Comparison of ENCODE assay signal across 24 cellular contexts in genomic region chr6:148829415-148830101, GRCh38.
A peak's percentile ranks its signal among the peaks of the same experiment; 100 is the strongest.
DNase-seq lines count a peak whose midpoint lies in the region; ATAC-seq and TF ChIP-seq lines count a peak whose summit lies in the region.
"Had no signal": no experiment of that assay in that cellular context is flagged by ENCODE, and none has a peak within 500 bp of the region (broad histone marks: within the 10 kb centered on the region; RNA-seq: fewer than 3 reads in every experiment).

No MANE protein-coding gene starts in this region.

- POLR2A ChIA-PET in CD8-positive, alpha-beta T cell (lab: Charles Lee) = no interaction called here

- H3K27me3 ChIP-seq in CD8-positive, alpha-beta T cell (ENCODE audit: insufficient read depth, low read length) = no peaks in the 10 kb centered on the region
- no peaks in the 10 kb centered on the region for H3K27me3 ChIP-seq in Peyer's patch
- H3K27me3 ChIP-seq: dorsolateral prefrontal cortex, SJSA1, spleen, upper lobe of left lung had no signal

- CTCF ChIA-PET in CD8-positive, alpha-beta T cell (lab: Charles Lee) = no interaction called here
- CTCF ChIA-PET in activated naive CD4-positive, alpha-beta T cell treated with anti-CD3 and anti-CD28 coated beads for 36 hours (lab: Charles Lee) = no interaction called here

- ATAC-seq in CD8-positive, alpha-beta T cell = no peak
- no peak for ATAC-seq in esophagus mucosa

- H3K27me3 Mint-ChIP-seq in CD8-positive, alpha-beta T cell (ENCODE audit: low read depth) = peaks cover 3% of the 10 kb centered on the region
- H3K27me3 Mint-ChIP-seq in chondrocyte (ENCODE audit: low read depth) (no peaks in the 10 kb centered on the region), neural crest cell (ENCODE audit: low read depth) (no peaks in the 10 kb centered on the region)
- H3K27me3 Mint-ChIP-seq in activated naive CD4-positive, alpha-beta T cell treated with anti-CD3 and anti-CD28 coated beads for 36 hours (ENCODE audit: low read depth) = peaks cover 22% of the 10 kb centered on the region
- H3K27me3 Mint-ChIP-seq: naive B cell had no signal

- no peak overlapping the region for H3K27ac Mint-ChIP-seq in CD8-positive, alpha-beta T cell
- peak overlapping the region; percentile 2 for H3K27ac Mint-ChIP-seq in chondrocyte (ENCODE audit: unreplicated experiment)
- H3K27ac Mint-ChIP-seq in neural crest cell (ENCODE audit: unreplicated experiment) = peak overlapping the region; percentile 39
- H3K27ac Mint-ChIP-seq in activated naive CD4-positive, alpha-beta T cell treated with anti-CD3 and anti-CD28 coated beads for 36 hours = no peak overlapping the region
- H3K27ac Mint-ChIP-seq: mesothelial cell of epicardium had no signal

- TF ChIP-seq POLR2A in Peyer's patch (IDR thresholded peaks at IDR 0.05) = no peak

- peaks cover 5% of the 10 kb centered on the region for H3K4me1 ChIP-seq in CD8-positive, alpha-beta T cell (ENCODE audit: insufficient read depth, low read length)
- peaks cover 0 to 6% (median 2%) of the 10 kb centered on the region in 4 donors for H3K4me1 ChIP-seq in Peyer's patch
- H3K4me1 ChIP-seq: SJSA1, upper lobe of left lung had no signal

- no peak overlapping the region for H3K4me3 ChIP-seq in CD8-positive, alpha-beta T cell (ENCODE audit: low read depth, low read length)
- no peak overlapping the region for H3K4me3 ChIP-seq in Peyer's patch
- H3K4me3 ChIP-seq: dorsolateral prefrontal cortex, SJSA1, upper lobe of left lung had no signal

- H3K36me3 Mint-ChIP-seq in CD8-positive, alpha-beta T cell = no peaks in the 10 kb centered on the region
- H3K36me3 Mint-ChIP-seq in chondrocyte (ENCODE audit: low read depth) (no peaks in the 10 kb centered on the region), neural crest cell (ENCODE audit: low read depth) (peaks cover 3% of the 10 kb centered on the region)
- H3K36me3 Mint-ChIP-seq in activated naive CD4-positive, alpha-beta T cell treated with anti-CD3 and anti-CD28 coated beads for 36 hours (ENCODE audit: low read depth) = no peaks in the 10 kb centered on the region
- H3K36me3 Mint-ChIP-seq: activated naive CD8-positive, alpha-beta T cell treated with anti-CD3 and anti-CD28 coated beads, Interleukin-2, amount 10 ng/mL, durations not matched to agents 7 days and 5 days; mesothelial cell of epicardium; naive B cell had no signal

- no peak for TF ChIP-seq CTCF in CD8-positive, alpha-beta T cell (IDR thresholded peaks at IDR 0.05)
- TF ChIP-seq CTCF in chondrocyte (IDR thresholded peaks at IDR 0.05) (no peak), neural crest cell (conservative IDR thresholded peaks at IDR 0.05) (no peak), Peyer's patch (IDR thresholded peaks at IDR 0.05) (no peak)

- no peaks in the 10 kb centered on the region for H3K9me3 ChIP-seq in CD8-positive, alpha-beta T cell (ENCODE audit: low read length)
- no peaks in the 10 kb centered on the region for H3K9me3 ChIP-seq in Peyer's patch
- H3K9me3 ChIP-seq: SJSA1, spleen, upper lobe of left lung had no signal

- peak overlapping the region; percentile 42 for H3K4me3 Mint-ChIP-seq in CD8-positive, alpha-beta T cell
- H3K4me3 Mint-ChIP-seq in chondrocyte (ENCODE audit: unreplicated experiment) (no peak overlapping the region), neural crest cell (no peak overlapping the region)
- no peak overlapping the region for H3K4me3 Mint-ChIP-seq in activated naive CD4-positive, alpha-beta T cell treated with anti-CD3 and anti-CD28 coated beads for 36 hours
- H3K4me3 Mint-ChIP-seq: mesothelial cell of epicardium had no signal

- peaks cover 27% of the 10 kb centered on the region for H3K4me1 Mint-ChIP-seq in CD8-positive, alpha-beta T cell (ENCODE audit: low read depth)
- H3K4me1 Mint-ChIP-seq in chondrocyte (ENCODE audit: low read depth) = peaks cover 38% of the 10 kb centered on the region
- H3K4me1 Mint-ChIP-seq in neural crest cell = no peaks in the 10 kb centered on the region
- peaks cover 14% of the 10 kb centered on the region for H3K4me1 Mint-ChIP-seq in activated naive CD4-positive, alpha-beta T cell treated with anti-CD3 and anti-CD28 coated beads for 36 hours (ENCODE audit: low read depth)

- H3K36me3 ChIP-seq in CD8-positive, alpha-beta T cell (ENCODE audit: insufficient read depth, low read length) = no peaks in the 10 kb centered on the region
- no peaks in the 10 kb centered on the region for H3K36me3 ChIP-seq in Peyer's patch
- H3K36me3 ChIP-seq: SJSA1, spleen, upper lobe of left lung had no signal

- intact Hi-C loops in CD8-positive, alpha-beta T cell (cut with DNase I, micrococcal nuclease) = loop anchor here in 1 of 2 experiments (5.0 kb wide), 2 partner anchors 67 to 82 kb away; partner anchors contain the start of gene UST
- intact Hi-C loops in activated naive CD4-positive, alpha-beta T cell treated with anti-CD3 and anti-CD28 coated beads for 36 hours (cut with micrococcal nuclease) = loop anchor here (1.0 to 2.0 kb wide), 3 partner anchors 39 to 83 kb away; partner anchors contain the start of gene UST

- DNase-seq in CD8-positive, alpha-beta T cell = no peak
- DNase-seq in LHCN-M2 (ENCODE audit: low read depth) (peak; percentile 32), chondrocyte (ENCODE audit: low spot score) (no peak), neural crest cell (ENCODE audit: low read depth, low spot score) (no peak), DMS 273 (lab: John Stamatoyannopoulos, UW; ENCODE audit: unreplicated experiment) (no peak), Peyer's patch (no peak)
- DNase-seq in activated naive CD4-positive, alpha-beta T cell treated with anti-CD3 and anti-CD28 coated beads for 36 hours = no peak
- DNase-seq: ACHN; activated CD8-positive, alpha-beta T cell treated with anti-CD3 and anti-CD28 coated beads for 36 hours; activated naive CD8-positive, alpha-beta T cell treated with anti-CD3 and anti-CD28 coated beads, Interleukin-2, amount 10 ng/mL, durations not matched to agents 7 days and 5 days; dorsolateral prefrontal cortex; islet precursor cell; naive B cell; NCI-H1105; NCI-H1930; NCI-H526; spleen; stimulated activated CD4-positive, alpha-beta T cell treated with anti-CD3 and anti-CD28 coated beads, Interleukin-2, amount 100 ng/mL, for 48 hours; substantia nigra; T-helper 1 cell; upper lobe of left lung had no signal

- H3K9me3 Mint-ChIP-seq in CD8-positive, alpha-beta T cell = peaks cover 4% of the 10 kb centered on the region
- H3K9me3 Mint-ChIP-seq in chondrocyte (ENCODE audit: low read depth) = peaks cover 4% of the 10 kb centered on the region
- peaks cover 4% of the 10 kb centered on the region for H3K9me3 Mint-ChIP-seq in neural crest cell
- no peaks in the 10 kb centered on the region for H3K9me3 Mint-ChIP-seq in activated naive CD4-positive, alpha-beta T cell treated with anti-CD3 and anti-CD28 coated beads for 36 hours
- H3K9me3 Mint-ChIP-seq: mesothelial cell of epicardium had no signal

- H3K27ac ChIP-seq in CD8-positive, alpha-beta T cell (ENCODE audit: low read depth, low read length) = no peak overlapping the region
- no peak overlapping the region for H3K27ac ChIP-seq in Peyer's patch
- H3K27ac ChIP-seq: dorsolateral prefrontal cortex, SJSA1, upper lobe of left lung had no signal

Comparison
In these comparisons a context has a peak if more than half of its experiments do, and no peak if none do; other contexts are left out.
1. H3K27ac Mint-ChIP-seq: peak in chondrocyte (single experiment) and neural crest cell (single experiment); none in CD8-positive, alpha-beta T cell (single experiment) and activated naive CD4-positive, alpha-beta T cell treated with anti-CD3 and anti-CD28 coated beads for 36 hours (single experiment).